ENCODE assay signal across 1 cellular context in the genomic region with DNA sequence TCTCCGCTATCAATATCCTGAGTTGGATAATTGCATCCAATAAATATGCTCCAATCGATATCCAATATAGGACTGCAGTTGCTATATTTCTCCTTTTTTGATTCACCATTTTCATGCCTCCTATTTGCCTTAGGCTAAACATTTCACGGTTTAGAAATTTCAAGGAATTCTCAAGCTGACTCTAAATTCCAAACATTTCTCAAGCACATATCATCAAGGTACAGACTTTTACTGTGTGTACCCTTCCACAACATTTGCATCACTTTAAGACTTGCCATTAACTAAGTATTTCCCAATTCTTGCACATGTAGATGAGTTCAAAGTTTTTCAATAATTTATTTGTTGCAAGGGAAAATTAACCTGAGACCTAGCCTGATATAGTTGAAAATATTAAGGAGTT.
TF ChIP-seq lines count a peak whose summit lies in the region.

No MANE protein-coding gene starts in this region.

TF ChIP-seq in WTC11, 78 proteins besides CTCF, POLR2A, EP300 and RAD21 (continued from another document):
- TF ChIP-seq, protein P1, sequence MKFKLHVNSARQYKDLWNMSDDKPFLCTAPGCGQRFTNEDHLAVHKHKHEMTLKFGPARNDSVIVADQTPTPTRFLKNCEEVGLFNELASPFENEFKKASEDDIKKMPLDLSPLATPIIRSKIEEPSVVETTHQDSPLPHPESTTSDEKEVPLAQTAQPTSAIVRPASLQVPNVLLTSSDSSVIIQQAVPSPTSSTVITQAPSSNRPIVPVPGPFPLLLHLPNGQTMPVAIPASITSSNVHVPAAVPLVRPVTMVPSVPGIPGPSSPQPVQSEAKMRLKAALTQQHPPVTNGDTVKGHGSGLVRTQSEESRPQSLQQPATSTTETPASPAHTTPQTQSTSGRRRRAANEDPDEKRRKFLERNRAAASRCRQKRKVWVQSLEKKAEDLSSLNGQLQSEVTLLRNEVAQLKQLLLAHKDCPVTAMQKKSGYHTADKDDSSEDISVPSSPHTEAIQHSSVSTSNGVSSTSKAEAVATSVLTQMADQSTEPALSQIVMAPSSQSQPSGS (CRISPR knock-in tag; IDR thresholded peaks at IDR 0.05; ENCODE audit: borderline replicate concordance, low read depth): no peak
- TF ChIP-seq ZBTB43 (CRISPR knock-in tag; IDR thresholded peaks at IDR 0.05) (no peak), ZNF512 (CRISPR knock-in tag; IDR thresholded peaks at IDR 0.05; ENCODE audit: borderline replicate concordance) (no peak), ZNF416 (CRISPR knock-in tag; IDR thresholded peaks at IDR 0.05) (no peak)
- TF ChIP-seq, protein P2, sequence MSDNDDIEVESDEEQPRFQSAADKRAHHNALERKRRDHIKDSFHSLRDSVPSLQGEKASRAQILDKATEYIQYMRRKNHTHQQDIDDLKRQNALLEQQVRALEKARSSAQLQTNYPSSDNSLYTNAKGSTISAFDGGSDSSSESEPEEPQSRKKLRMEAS (CRISPR knock-in tag; IDR thresholded peaks at IDR 0.05): no peak
